ENCODE assay signal across 8 cellular contexts in the genomic region with DNA sequence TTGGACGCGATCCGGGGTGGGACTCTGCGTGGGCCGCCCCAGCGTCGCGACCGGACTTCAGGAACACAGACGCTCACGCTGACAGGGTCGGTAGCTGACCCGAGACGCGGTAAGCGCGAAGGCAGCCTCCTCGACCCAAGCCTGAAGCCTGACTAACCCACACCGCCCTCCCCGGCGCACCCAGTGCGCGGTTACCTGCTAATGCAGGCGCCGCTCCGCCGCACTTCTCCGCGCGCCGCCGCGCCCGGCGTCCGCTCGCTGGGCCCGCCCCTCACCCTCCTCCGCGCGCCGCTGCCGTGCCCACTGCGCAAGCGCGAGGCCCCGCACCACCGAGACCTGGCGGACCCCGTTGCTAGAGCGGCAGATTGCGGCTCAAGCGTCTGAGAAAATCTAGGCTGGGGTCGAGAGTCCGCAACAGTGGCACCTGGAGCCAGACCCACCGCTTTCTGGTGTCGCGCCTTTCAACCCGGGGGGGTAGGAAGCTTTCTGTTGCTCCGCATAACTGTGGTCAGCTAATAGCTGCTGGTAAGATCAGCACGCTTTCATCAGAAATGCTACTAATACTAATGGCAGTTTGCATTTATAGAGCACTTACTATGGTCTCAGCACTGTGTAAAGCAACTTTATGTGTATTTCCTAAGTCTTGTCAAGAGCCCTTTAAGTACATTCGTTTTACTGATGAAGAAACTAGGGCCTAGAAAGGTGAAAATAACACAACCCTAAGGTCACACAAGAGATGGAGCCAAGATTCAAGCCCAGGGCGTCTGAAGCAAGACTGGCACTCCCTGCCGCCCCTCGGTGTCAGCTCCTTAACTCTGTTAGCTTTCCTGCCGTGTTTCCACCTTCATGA. TPM values are rescaled to one million over a fixed set of nuclear protein-coding genes. Genes with fewer than 3 reads are reported as not detected.
DNase-seq lines count a peak whose midpoint lies in the region; ATAC-seq and TF ChIP-seq lines count a peak whose summit lies in the region.

Gene TBCCD1, minus strand, starts transcription at position 268 of the 850 bp plus-strand sequence. CDS start 3,010 bp downstream, outside the sequence.

- peaks cover 0 to 22% (median 0%) of the 10 kb centered on the region in 9 donors for H3K36me3 ChIP-seq in heart right ventricle

- H3K4me3 ChIP-seq in heart right ventricle = peak within 1 kb of the TSS; percentile 67 to 97 (median 93)

- no peak for TF ChIP-seq CTCF in GM13976 (IDR thresholded peaks at IDR 0.05; ENCODE audit: borderline replicate concordance, control extremely low read depth, extremely low read depth, insufficient read depth, missing control alignments)
- TF ChIP-seq CTCF in heart right ventricle (IDR thresholded peaks at IDR 0.05) = no peak
- no peak for TF ChIP-seq CTCF in type B pancreatic cell (conservative IDR thresholded peaks at IDR 0.05)

- peaks cover 26% of the 10 kb centered on the region for H3K4me1 Mint-ChIP-seq in type B pancreatic cell (ENCODE audit: unreplicated experiment)

- no peaks in the 10 kb centered on the region for H3K9me3 Mint-ChIP-seq in type B pancreatic cell

- H3K27ac ChIP-seq in heart right ventricle = peak within 1 kb of the TSS; percentile 46 to 95 (median 92)

- H3K27ac Mint-ChIP-seq in type B pancreatic cell = peak within 1 kb of the TSS; percentile 95

- intact Hi-C loops in T-helper 1 cell treated with Interleukin-12 subunit alpha and Interleukin-12 subunit beta and Interleukin-4 antibody, amounts not matched to agents 30 ng/mL and 1 ng/mL, for 36 hours (cut with micrococcal nuclease) = loop anchor here (1.0 to 10.0 kb wide), 7 partner anchors 27 to 1282 kb away; partner anchors contain the start of genes RFC4 and SENP2
- intact Hi-C loops in heart right ventricle (cut with DNase I) = loop anchor here in 2 of 10 donors (2.0 to 5.0 kb wide), 2 partner anchors 215 to 458 kb away; partner anchors contain the start of genes EIF4A2 (in 1 of the 2) and ETV5 (in 1 of the 2)
- intact Hi-C loops in posterior cingulate gyrus (cut with DNase I) = no loop called here

- H3K4me3 Mint-ChIP-seq in type B pancreatic cell = peak within 1 kb of the TSS; percentile 94

- ATAC-seq in HG02840 (IDR thresholded peaks at IDR 0.05; ENCODE audit: low FRiP score, unreplicated experiment) = peak; percentile 46
- ATAC-seq in heart right ventricle = peak; percentile 77 to 86 (median 82)

- H3K27me3 Mint-ChIP-seq in type B pancreatic cell = no peaks in the 10 kb centered on the region

- DNase-seq in GM13976 (ENCODE audit: low spot score) = peak; percentile 93
- DNase-seq in NCI-H1436 treated with DMSO at 0.1 percent for 48 hours (lab: John Stamatoyannopoulos, UW) = peak; percentile 74
- DNase-seq in amniotic epithelial cell (ENCODE audit: low read depth) = peak; percentile 78
- DNase-seq in heart right ventricle = peak; percentile 91 to 93
- peak; percentile 88 to 99 (median 92) for DNase-seq in posterior cingulate gyrus
- peak; percentile 98 for DNase-seq in type B pancreatic cell (ENCODE audit: extremely low spot score, unreplicated experiment)

- peaks cover 0 to 71% (median 57%) of the 10 kb centered on the region in 9 donors for H3K4me1 ChIP-seq in heart right ventricle

- in situ Hi-C loops in GM13976 (cut with MboI; ENCODE audit: low sequenced_read_pairs, unreplicated experiment) = no loop called here

- WGBS in heart right ventricle, 2 donors = 0 to 1% methylated on average over 66 of the region's 66 CpGs

- peaks cover 3% of the 10 kb centered on the region for H3K36me3 Mint-ChIP-seq in type B pancreatic cell

- H3K9me3 ChIP-seq in heart right ventricle = no peaks in the 10 kb centered on the region

- no peaks in the 10 kb centered on the region for H3K27me3 ChIP-seq in heart right ventricle

RNA-seq across cellular contexts. Expression of gene TBCCD1, which starts in this region (rescaled TPM):
- total RNA-seq in T-helper 1 cell treated with Interleukin-12 subunit alpha and Interleukin-12 subunit beta and Interleukin-4 antibody, amounts not matched to agents 30 ng/mL and 1 ng/mL, for 36 hours = 16.6 and 19.0 TPM in 2 replicates
- 1 to 10 TPM; 5.6 to 7.9 (median 6.9) TPM for total RNA-seq in heart right ventricle
- polyA plus RNA-seq in heart right ventricle = 1 to 10 TPM; 3.1 to 5.7 TPM
- 11.0 and 16.6 TPM in 2 replicates for total RNA-seq in type B pancreatic cell (ENCODE audit: low replicate concordance)

Comparison
In these comparisons a context has a peak if more than half of its experiments do, and no peak if none do; other contexts are left out.
1. Peak in every context shown above with its lines: DNase-seq, ATAC-seq, H3K4me3 ChIP-seq and H3K27ac ChIP-seq.